Comparison of ENCODE assay signal across 10 cellular contexts in the genomic region with DNA sequence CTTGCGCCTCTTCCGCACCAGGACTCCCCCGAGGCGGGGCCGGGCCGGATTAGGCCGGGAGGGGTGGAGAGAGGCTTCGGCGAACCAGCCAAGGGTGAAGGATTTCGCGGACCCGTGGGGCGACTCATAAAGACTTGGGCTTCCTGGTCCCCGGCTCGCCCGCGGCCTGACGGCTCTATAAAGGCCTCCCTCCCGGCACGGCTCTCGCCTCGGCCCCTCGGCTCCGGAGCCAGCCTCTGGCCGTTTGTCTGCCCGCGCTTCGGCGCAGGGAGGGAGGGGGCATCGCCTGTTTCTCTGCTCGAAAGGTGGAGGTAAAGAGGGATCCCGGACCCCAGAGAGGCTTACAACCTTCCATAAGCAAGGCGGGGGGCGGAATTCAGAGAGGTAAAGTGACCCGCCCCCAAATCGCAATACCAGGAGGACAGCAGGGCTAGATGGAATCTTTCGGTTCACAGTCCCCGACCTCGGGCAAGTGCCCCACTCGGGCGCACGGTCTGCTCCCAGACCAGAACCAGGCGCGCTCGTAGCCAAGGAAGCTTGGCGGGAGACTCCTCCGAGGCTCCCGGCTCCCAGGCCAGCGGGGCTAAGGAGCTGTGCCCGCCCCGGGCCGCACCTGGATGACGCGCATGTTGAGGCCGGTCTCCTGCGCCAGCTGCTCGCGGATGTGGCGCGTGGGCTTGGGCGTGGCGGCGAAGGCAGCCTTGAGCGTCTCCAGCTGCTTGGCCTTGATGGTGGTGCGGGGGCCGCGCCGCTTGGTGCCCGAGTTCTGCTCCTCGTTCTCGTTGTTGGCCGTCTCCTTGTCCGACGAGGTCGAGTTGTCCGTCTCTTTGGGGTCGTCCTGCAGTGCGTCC. TPM values are rescaled to one million over a fixed set of nuclear protein-coding genes. Genes with fewer than 3 reads are reported as not detected.
DNase-seq lines count a peak whose midpoint lies in the region; ATAC-seq and TF ChIP-seq lines count a peak whose summit lies in the region.
"Had no signal": no experiment of that assay in that cellular context is flagged by ENCODE, and none has a peak within 500 bp of the region (broad histone marks: within the 10 kb centered on the region; RNA-seq: fewer than 3 reads in every experiment).

No MANE protein-coding gene starts in this region.

- DNase-seq in GM20000 (ENCODE audit: low spot score) (peak; percentile 49), Peyer's patch (no peak), right cardiac atrium (no peak), midbrain (lab: John Stamatoyannopoulos, UW) (no peak)
- DNase-seq: adrenal gland, occipital lobe had no signal

- under 1% methylated on average over 78 of the region's 78 CpGs for WGBS in right cardiac atrium

- H3K4me1 ChIP-seq in Peyer's patch (peaks cover 0 to 45% (median 15%) of the 10 kb centered on the region in 4 donors), right cardiac atrium (ENCODE audit: control insufficient read depth, insufficient read depth, low read length) (peaks cover 4% of the 10 kb centered on the region), skeletal muscle tissue (ENCODE audit: control insufficient read depth in 3 of 3, insufficient read depth in 3 of 3, low read length in 3 of 3) (peaks cover 28 to 37% (median 29%) of the 10 kb centered on the region in 3 donors)

- H3K27ac ChIP-seq in Peyer's patch, result no peak overlapping the region
- no peak overlapping the region for H3K27ac ChIP-seq in right cardiac atrium (ENCODE audit: low read length)
- no peak overlapping the region for H3K27ac ChIP-seq in skeletal muscle tissue (ENCODE audit: low read depth, low read length)
- H3K27ac ChIP-seq: adrenal gland had no signal

- peaks cover 0 to 75% of the 10 kb centered on the region in 2 donors for H3K27me3 ChIP-seq in Peyer's patch
- no peaks in the 10 kb centered on the region for H3K27me3 ChIP-seq in right cardiac atrium (ENCODE audit: control insufficient read depth, insufficient read depth)
- peaks cover 92 to 97% (median 96%) of the 10 kb centered on the region in 3 donors for H3K27me3 ChIP-seq in skeletal muscle tissue (ENCODE audit: control insufficient read depth in 3 of 3, insufficient read depth in 3 of 3, low read length in 3 of 3)

- no peak overlapping the region for H3K9ac ChIP-seq in skeletal muscle tissue (ENCODE audit: low read depth in 1 of 3, low read length in 3 of 3)

- no peak for TF ChIP-seq CTCF in GM20000 (IDR thresholded peaks at IDR 0.05; ENCODE audit: extremely low read depth, missing control alignments)
- no peak for TF ChIP-seq CTCF in Peyer's patch (IDR thresholded peaks at IDR 0.05)

- H3K36me3 ChIP-seq in Peyer's patch (no peaks in the 10 kb centered on the region), skeletal muscle tissue (ENCODE audit: control insufficient read depth in 3 of 3, insufficient read depth in 3 of 3, low read length in 3 of 3) (no peaks in the 10 kb centered on the region)
- H3K36me3 ChIP-seq: adrenal gland had no signal

- no peak for ATAC-seq in right cardiac atrium
- no peak for ATAC-seq in HG03354 (IDR thresholded peaks at IDR 0.05; ENCODE audit: poor library complexity, severe bottlenecking, unreplicated experiment)
- no peak for ATAC-seq in HG03439 (IDR thresholded peaks at IDR 0.05; ENCODE audit: unreplicated experiment)

- intact Hi-C loops in right cardiac atrium (cut with DNase I), result no loop called here

- H3K4me3 ChIP-seq in Peyer's patch (peak overlapping the region in 3 of 4 donors; percentile 31 to 46 (median 46)), right cardiac atrium (ENCODE audit: low read length) (peak overlapping the region; percentile 20), skeletal muscle tissue (ENCODE audit: low read length in 3 of 3) (peak overlapping the region; percentile 14 to 35 (median 26))

- H3K9me3 ChIP-seq in Peyer's patch (no peaks in the 10 kb centered on the region), right cardiac atrium (ENCODE audit: control insufficient read depth, low read length) (no peaks in the 10 kb centered on the region), skeletal muscle tissue (ENCODE audit: control insufficient read depth in 3 of 3, low read length in 3 of 3) (no peaks in the 10 kb centered on the region)
- H3K9me3 ChIP-seq: adrenal gland had no signal

- no peak for TF ChIP-seq POLR2A in Peyer's patch (IDR thresholded peaks at IDR 0.05)

RNA-seq across cellular contexts. Expression of a gene that starts 3.9 kb away (rescaled TPM):
- total RNA-seq in Peyer's patch (not detected), right cardiac atrium (not detected), skeletal muscle tissue (not detected)
- not detected for polyA plus RNA-seq in right cardiac atrium
- total RNA-seq: adrenal gland, HT-29, occipital lobe had no signal
- polyA plus RNA-seq: adrenal gland had no signal

RNA-seq across cellular contexts. Expression of a gene that starts 45.6 kb away (rescaled TPM):
- total RNA-seq in Peyer's patch (10 to 100 TPM in 3 of 4 donors, 1 to 10 TPM in 1; 7.5 to 21.5 (median 11.4) TPM), right cardiac atrium (1 to 10 TPM; 4.2 to 9.5 (median 5.7) TPM), skeletal muscle tissue (0.52 TPM)
- polyA plus RNA-seq in right cardiac atrium, result 8.0 TPM
